In the genomic region with DNA sequence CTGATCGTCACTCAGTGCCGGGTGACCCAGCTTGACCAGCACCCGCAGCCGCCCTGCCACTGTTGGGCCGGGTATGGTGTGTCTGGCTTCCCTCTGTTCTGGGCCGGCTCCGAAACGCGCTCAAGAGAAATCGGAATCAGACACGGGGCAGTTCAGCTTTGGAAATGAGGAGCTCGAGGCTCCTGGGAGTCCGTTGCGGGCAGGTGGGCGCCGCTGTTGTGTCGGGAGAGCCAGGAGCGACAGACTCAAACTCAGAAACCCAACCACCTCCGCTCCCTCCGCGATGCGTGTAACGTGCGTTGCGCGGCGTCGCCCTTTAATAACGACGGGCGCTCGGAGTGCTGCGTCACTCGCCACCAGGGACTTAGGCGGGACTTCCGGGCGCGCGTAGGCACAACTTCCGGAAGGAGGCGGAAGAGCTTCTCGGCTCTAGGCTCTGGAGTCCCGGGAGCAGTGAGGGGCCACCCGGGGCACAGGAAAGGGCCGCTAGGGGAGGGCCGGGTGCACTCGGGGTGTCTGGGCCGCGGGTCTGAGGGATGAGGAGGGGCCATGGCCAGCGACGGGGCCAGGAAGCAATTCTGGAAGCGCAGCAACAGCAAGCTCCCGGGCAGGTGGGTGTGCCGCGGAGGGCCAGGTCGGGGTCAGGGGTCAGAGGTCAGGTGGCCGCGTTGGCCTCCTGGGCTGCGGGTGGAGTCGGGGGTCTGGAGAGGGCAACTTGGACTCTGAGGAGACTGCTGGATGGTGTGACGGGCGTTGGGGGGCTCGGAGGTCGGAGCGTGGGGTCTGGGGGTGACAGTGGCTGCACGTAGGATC, we compare ENCODE assay signal across 8 cellular contexts.
DNase-seq lines count a peak whose midpoint lies in the region; ATAC-seq and TF ChIP-seq lines count a peak whose summit lies in the region.

A gene with protein sequence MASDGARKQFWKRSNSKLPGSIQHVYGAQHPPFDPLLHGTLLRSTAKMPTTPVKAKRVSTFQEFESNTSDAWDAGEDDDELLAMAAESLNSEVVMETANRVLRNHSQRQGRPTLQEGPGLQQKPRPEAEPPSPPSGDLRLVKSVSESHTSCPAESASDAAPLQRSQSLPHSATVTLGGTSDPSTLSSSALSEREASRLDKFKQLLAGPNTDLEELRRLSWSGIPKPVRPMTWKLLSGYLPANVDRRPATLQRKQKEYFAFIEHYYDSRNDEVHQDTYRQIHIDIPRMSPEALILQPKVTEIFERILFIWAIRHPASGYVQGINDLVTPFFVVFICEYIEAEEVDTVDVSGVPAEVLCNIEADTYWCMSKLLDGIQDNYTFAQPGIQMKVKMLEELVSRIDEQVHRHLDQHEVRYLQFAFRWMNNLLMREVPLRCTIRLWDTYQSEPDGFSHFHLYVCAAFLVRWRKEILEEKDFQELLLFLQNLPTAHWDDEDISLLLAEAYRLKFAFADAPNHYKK (plus strand): TSS at position 413 of the 813 bp plus-strand sequence. CDS start 137 bp downstream, at position 550.

- peak within 1 kb of the TSS; percentile 97 for H3K4me3 ChIP-seq in AG10803 (ENCODE audit: low read length)
- peak within 1 kb of the TSS; percentile 94 for H3K4me3 ChIP-seq in choroid plexus epithelial cell (ENCODE audit: low read depth, low read length)

- ATAC-seq in GM19043 (IDR thresholded peaks at IDR 0.05; ENCODE audit: low read depth, unreplicated experiment), result peak; percentile 59
- peak; percentile 47 for ATAC-seq in HG03378 (IDR thresholded peaks at IDR 0.05; ENCODE audit: unreplicated experiment)

- no peak for TF ChIP-seq CTCF in AG10803 (conservative IDR thresholded peaks at IDR 0.05; ENCODE audit: low read length)
- TF ChIP-seq CTCF in choroid plexus epithelial cell (conservative IDR thresholded peaks at IDR 0.05; ENCODE audit: low read depth, low read length), result peak; percentile 9

- DNase-seq in AG10803 (ENCODE audit: low read depth), result peak; percentile 92
- DNase-seq in NCI-H524 (lab: John Stamatoyannopoulos, UW), result peak; percentile 84 to 94
- DNase-seq in activated CD4-positive, alpha-beta T cell treated with anti-CD3 and anti-CD28 coated beads for 4 hours, result peak; percentile 92 to 95
- DNase-seq in choroid plexus epithelial cell (ENCODE audit: low read depth), result peak; percentile 96
- peak; percentile 81 for DNase-seq in kidney glomerular epithelial cell (lab: John Stamatoyannopoulos, UW)
- peak; percentile 91 to 93 for DNase-seq in stimulated activated CD4-positive, alpha-beta T cell treated with anti-CD3 and anti-CD28 coated beads, Interleukin-15, amount 100 ng/mL, for 48 hours (ENCODE audit: low read depth in 2 of 2)

Comparison
In these comparisons a context has a peak if more than half of its experiments do, and no peak if none do; other contexts are left out.
1. Peak in every context shown above with its lines: DNase-seq, ATAC-seq and H3K4me3 ChIP-seq.